8 cellular contexts compared by ENCODE assay signal in the genomic region with DNA sequence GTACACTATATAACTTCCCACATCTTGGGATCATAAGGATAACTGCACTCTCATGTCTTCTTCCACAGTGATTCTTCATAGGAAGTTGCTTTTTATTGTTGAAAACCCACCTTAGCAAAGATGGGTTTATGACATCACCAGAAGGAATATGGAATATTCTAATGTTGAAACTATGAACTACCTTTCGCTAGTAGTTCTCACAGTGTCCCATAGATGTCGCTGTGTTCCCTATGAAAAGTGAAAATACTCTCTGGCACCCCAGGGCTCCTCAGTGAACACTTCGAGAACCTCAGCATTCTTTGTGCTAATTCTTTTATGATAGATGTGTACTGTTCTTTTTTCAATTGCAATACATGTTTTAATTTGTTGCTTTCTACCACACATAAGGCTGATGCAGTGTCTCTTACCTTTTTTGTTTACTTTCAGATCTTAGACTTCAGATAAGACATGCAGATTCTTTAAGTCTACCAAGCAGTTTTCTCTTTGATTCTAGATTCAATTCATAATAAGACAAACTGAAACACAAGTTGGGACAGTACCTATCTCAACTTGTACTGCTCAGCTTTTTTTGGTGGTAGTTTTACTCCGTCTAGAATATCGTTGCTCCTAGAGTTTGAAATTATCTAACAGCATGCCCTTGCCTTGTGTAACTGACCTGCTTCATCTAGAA.
DNase-seq lines count a peak whose midpoint lies in the region; ATAC-seq and TF ChIP-seq lines count a peak whose summit lies in the region.

No MANE protein-coding gene starts in this region.

- H3K27me3 ChIP-seq in gastrocnemius medialis: no peaks in the 10 kb centered on the region

- TF ChIP-seq POLR2A in gastrocnemius medialis (IDR thresholded peaks at IDR 0.05): no peak

- DNase-seq in AG20443 (ENCODE audit: low spot score): peak; percentile 26
- DNase-seq in activated CD4-positive, alpha-beta T cell treated with anti-CD3 and anti-CD28 coated beads for 4 hours: peak; percentile 13 to 40
- peak; percentile 31 for DNase-seq in fibroblast of gingiva (ENCODE audit: low read depth)
- no peak for DNase-seq in gastrocnemius medialis
- no peak for DNase-seq in NCI-H69 (lab: John Stamatoyannopoulos, UW)

- TF ChIP-seq CTCF in HEK293 (tag by site-specific recombination; IDR thresholded peaks at IDR 0.05): no peak
- peak in 4 of 5 experiments; percentile 28 to 64 (median 45) for TF ChIP-seq CTCF in gastrocnemius medialis (IDR thresholded peaks at IDR 0.05 in 4 of 5, conservative IDR thresholded peaks at IDR 0.05 in 1 of 5)

- in situ Hi-C loops in gastrocnemius medialis (cut with MboI; ENCODE audit: low sequenced_read_pairs in 4 of 4): loop anchor here in 1 of 4 donors (10.0 kb wide), 1 partner anchor 74 kb away; no protein-coding TSS in a partner anchor

- CTCF ChIA-PET in HEK293 (lab: Yijun Ruan, JAX): interaction anchor here (0.7 to 2.1 kb wide), 7 partner anchors 10 to 106 kb away, joined by 3 to 8 read pairs (median 3); no protein-coding TSS in a partner anchor

- H3K27ac ChIP-seq in HEK293 (ENCODE audit: extremely low read depth, low read depth, low read length): no peak overlapping the region
- H3K27ac ChIP-seq in gastrocnemius medialis: no peak overlapping the region

- peaks cover 0 to 58% of the 10 kb centered on the region in 2 experiments for H3K36me3 ChIP-seq in HEK293 (ENCODE audit: control insufficient read depth in 2 of 2, insufficient read depth in 1 of 2, low read length in 2 of 2)
- H3K36me3 ChIP-seq in gastrocnemius medialis: peaks cover 0 to 14% of the 10 kb centered on the region in 2 donors

- POLR2A ChIA-PET in HEK293 (lab: Yijun Ruan, JAX): no interaction called here

- intact Hi-C loops in gastrocnemius medialis (cut with DNase I; ENCODE audit: low total_unique reads): loop anchor here (5.0 kb wide), 1 partner anchor 77 kb away; no protein-coding TSS in a partner anchor

- H3K9me3 ChIP-seq in HEK293 (ENCODE audit: control insufficient read depth, insufficient read depth, low read depth, low read length) (no peaks in the 10 kb centered on the region), gastrocnemius medialis (no peaks in the 10 kb centered on the region)

- ATAC-seq in gastrocnemius medialis (peak in 1 of 2 donors; percentile 66), HG02884 (IDR thresholded peaks at IDR 0.05; ENCODE audit: unreplicated experiment) (no peak), HG02759 (IDR thresholded peaks at IDR 0.05; ENCODE audit: unreplicated experiment) (no peak)

- H3K4me1 ChIP-seq in HEK293 (ENCODE audit: control insufficient read depth, insufficient read depth, low read length) (no peaks in the 10 kb centered on the region), gastrocnemius medialis (no peaks in the 10 kb centered on the region)

- H3K4me3 ChIP-seq in HEK293 (ENCODE audit: low read depth, low read length) (no peak overlapping the region), gastrocnemius medialis (no peak overlapping the region)

TF ChIP-seq in HEK293, 187 proteins besides CTCF, POLR2A, EP300 and RAD21:
- 0 out of 2 replicates have a peak, but pooled peaks have one; percentile 21 for TF ChIP-seq PRDM1 (tag by site-specific recombination; IDR thresholded peaks at IDR 0.05)
- no peak for TF ChIP-seq KLF9 (tag by site-specific recombination; IDR thresholded peaks at IDR 0.05; ENCODE audit: low read depth)
- TF ChIP-seq MEIS1 (CRISPR knock-in tag; IDR thresholded peaks at IDR 0.05; ENCODE audit: borderline replicate concordance): no peak
- TF ChIP-seq, protein P1, sequence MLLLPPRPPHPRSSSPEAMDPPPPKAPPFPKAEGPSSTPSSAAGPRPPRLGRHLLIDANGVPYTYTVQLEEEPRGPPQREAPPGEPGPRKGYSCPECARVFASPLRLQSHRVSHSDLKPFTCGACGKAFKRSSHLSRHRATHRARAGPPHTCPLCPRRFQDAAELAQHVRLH (tag by site-specific recombination; IDR thresholded peaks at IDR 0.05): no peak
- TF ChIP-seq, protein P2, sequence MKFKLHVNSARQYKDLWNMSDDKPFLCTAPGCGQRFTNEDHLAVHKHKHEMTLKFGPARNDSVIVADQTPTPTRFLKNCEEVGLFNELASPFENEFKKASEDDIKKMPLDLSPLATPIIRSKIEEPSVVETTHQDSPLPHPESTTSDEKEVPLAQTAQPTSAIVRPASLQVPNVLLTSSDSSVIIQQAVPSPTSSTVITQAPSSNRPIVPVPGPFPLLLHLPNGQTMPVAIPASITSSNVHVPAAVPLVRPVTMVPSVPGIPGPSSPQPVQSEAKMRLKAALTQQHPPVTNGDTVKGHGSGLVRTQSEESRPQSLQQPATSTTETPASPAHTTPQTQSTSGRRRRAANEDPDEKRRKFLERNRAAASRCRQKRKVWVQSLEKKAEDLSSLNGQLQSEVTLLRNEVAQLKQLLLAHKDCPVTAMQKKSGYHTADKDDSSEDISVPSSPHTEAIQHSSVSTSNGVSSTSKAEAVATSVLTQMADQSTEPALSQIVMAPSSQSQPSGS (tag by site-specific recombination; IDR thresholded peaks at IDR 0.05; ENCODE audit: low read depth): peak; percentile 53
- TF ChIP-seq ZNF654 (tag by site-specific recombination; IDR thresholded peaks at IDR 0.05; ENCODE audit: low read depth): peak; percentile 37
- no peak for TF ChIP-seq SP3 (tag by site-specific recombination; IDR thresholded peaks at IDR 0.05)
- TF ChIP-seq, protein P3, sequence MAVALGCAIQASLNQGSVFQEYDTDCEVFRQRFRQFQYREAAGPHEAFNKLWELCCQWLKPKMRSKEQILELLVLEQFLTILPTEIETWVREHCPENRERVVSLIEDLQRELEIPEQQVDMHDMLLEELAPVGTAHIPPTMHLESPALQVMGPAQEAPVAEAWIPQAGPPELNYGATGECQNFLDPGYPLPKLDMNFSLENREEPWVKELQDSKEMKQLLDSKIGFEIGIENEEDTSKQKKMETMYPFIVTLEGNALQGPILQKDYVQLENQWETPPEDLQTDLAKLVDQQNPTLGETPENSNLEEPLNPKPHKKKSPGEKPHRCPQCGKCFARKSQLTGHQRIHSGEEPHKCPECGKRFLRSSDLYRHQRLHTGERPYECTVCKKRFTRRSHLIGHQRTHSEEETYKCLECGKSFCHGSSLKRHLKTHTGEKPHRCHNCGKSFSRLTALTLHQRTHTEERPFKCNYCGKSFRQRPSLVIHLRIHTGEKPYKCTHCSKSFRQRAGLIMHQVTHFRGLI (tag by site-specific recombination; IDR thresholded peaks at IDR 0.05): no peak
- no peak for TF ChIP-seq ZNF157 (tag by site-specific recombination; IDR thresholded peaks at IDR 0.05)
- TF ChIP-seq RBAK (tag by site-specific recombination; IDR thresholded peaks at IDR 0.05): no peak

Comparison
In these comparisons a context has a peak if more than half of its experiments do, and no peak if none do; other contexts are left out.
1. DNase-seq: peak in AG20443 (single experiment), activated CD4-positive, alpha-beta T cell treated with anti-CD3 and anti-CD28 coated beads for 4 hours (2 of 2) and fibroblast of gingiva (single experiment); none in gastrocnemius medialis (0 of 2) and NCI-H69 (single experiment).